In the genomic region with DNA sequence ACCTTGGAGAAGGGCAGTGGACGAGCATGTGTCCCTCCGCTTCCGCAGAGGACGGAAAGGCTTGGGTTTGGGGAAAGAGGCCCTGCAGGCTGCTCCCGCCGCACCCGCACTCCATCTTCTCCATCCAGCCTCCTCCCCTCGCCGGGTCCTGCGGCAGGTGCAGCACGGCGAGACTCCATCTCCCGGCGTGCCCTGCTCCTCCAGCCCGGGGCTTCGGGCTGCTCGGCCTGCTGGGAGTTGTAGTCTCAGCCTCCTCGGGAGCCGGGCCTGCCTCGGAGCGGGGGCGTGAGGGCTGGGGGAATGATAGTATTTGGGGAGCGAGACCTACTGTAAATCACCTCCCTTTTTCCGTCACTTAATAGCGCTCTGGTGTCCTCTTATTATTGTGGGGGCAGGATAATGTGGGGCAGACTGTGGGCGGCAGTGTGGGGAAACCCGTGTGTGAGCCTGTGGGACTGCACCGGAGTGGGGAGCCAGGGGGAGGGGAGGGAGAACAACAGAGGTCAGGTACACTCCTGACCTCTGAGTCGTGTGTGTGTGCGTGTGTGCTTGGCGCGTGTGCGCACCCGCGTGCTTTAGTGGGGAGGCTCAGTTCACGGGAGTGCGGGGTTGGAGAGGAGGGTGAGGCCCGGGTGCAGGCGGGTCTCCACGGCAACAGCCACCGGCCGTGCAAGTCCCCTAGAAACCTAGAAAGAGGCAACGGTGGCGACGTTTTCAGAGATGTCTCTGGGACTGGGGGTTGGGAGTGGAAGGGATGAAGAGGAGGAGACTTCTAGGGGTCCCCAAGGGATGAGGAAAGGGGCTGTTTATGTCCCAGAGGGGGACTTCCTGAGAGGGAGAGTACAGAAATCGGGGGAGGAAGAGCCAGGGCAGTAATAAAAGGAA, we compare ENCODE assay signal across 8 cellular contexts. TPM values are rescaled to one million over a fixed set of nuclear protein-coding genes. Genes with fewer than 3 reads are reported as not detected.
DNase-seq lines count a peak whose midpoint lies in the region; ATAC-seq and TF ChIP-seq lines count a peak whose summit lies in the region.

No MANE protein-coding gene starts in this region.

- ATAC-seq in HG03097 (IDR thresholded peaks at IDR 0.05; ENCODE audit: low FRiP score, unreplicated experiment) (peak; percentile 74), left lung (peak; percentile 98)

- H3K4me3 ChIP-seq in coronary artery = peak overlapping the region; percentile 79
- H3K4me3 ChIP-seq in left lung = peak overlapping the region; percentile 52 to 69

- H3K27me3 ChIP-seq in left lung = peaks cover 24 to 88% of the 10 kb centered on the region in 2 donors

- no peaks in the 10 kb centered on the region for H3K36me3 Mint-ChIP-seq in activated CD4-positive, alpha-beta T cell treated with anti-CD3 and anti-CD28 coated beads, Interleukin-2, amount 10 ng/mL, durations not matched to agents 24 days and 14 days (ENCODE audit: low read depth)

- H3K27ac ChIP-seq in coronary artery (peak overlapping the region; percentile 17 to 49), left lung (peak overlapping the region in 1 of 2 donors; percentile 41)

- peaks cover 26% of the 10 kb centered on the region for H3K27me3 Mint-ChIP-seq in activated CD4-positive, alpha-beta T cell treated with anti-CD3 and anti-CD28 coated beads, Interleukin-2, amount 10 ng/mL, durations not matched to agents 24 days and 14 days

- no peaks in the 10 kb centered on the region for H3K36me3 ChIP-seq in left lung

- peaks cover 30% of the 10 kb centered on the region for H3K4me1 Mint-ChIP-seq in activated CD4-positive, alpha-beta T cell treated with anti-CD3 and anti-CD28 coated beads, Interleukin-2, amount 10 ng/mL, durations not matched to agents 24 days and 14 days

- peak; percentile 46 for DNase-seq in SKM-1 treated with dmso at 0.1 percent for 144 hours (lab: John Stamatoyannopoulos, UW; ENCODE audit: unreplicated experiment)
- no peak for DNase-seq in SKM-1 (lab: John Stamatoyannopoulos, UW; ENCODE audit: unreplicated experiment)
- DNase-seq in NCI-H226 = peak; percentile 70
- peak; percentile 94 for DNase-seq in activated CD4-positive, alpha-beta T cell treated with anti-CD3 and anti-CD28 coated beads, Interleukin-2, amount 10 ng/mL, durations not matched to agents 24 days and 14 days
- DNase-seq in coronary artery (ENCODE audit: low spot score) = peak; percentile 81
- peak; percentile 86 to 95 for DNase-seq in left lung
- DNase-seq in stimulated activated CD4-positive, alpha-beta T cell treated with anti-CD3 and anti-CD28 coated beads, Interleukin-2, amount 100 ng/mL, for 4 hours (ENCODE audit: low read depth) = peak; percentile 77

- H3K9me3 Mint-ChIP-seq in activated CD4-positive, alpha-beta T cell treated with anti-CD3 and anti-CD28 coated beads, Interleukin-2, amount 10 ng/mL, durations not matched to agents 24 days and 14 days = no peaks in the 10 kb centered on the region

- no peaks in the 10 kb centered on the region for H3K9me3 ChIP-seq in left lung

- H3K4me1 ChIP-seq in left lung = peaks cover 0 to 19% of the 10 kb centered on the region in 2 donors

- TF ChIP-seq CTCF in coronary artery (IDR thresholded peaks at IDR 0.05) = no peak
- no peak for TF ChIP-seq CTCF in left lung (IDR thresholded peaks at IDR 0.05)

- peak overlapping the region; percentile 82 for H3K4me3 Mint-ChIP-seq in activated CD4-positive, alpha-beta T cell treated with anti-CD3 and anti-CD28 coated beads, Interleukin-2, amount 10 ng/mL, durations not matched to agents 24 days and 14 days

- intact Hi-C loops in activated CD4-positive, alpha-beta T cell treated with anti-CD3 and anti-CD28 coated beads, Interleukin-2, amount 10 ng/mL, durations not matched to agents 24 days and 14 days (cut with micrococcal nuclease) = loop anchor here (1.0 to 5.0 kb wide), 2 partner anchors 23 to 75 kb away; a partner anchor contains a TSS
- intact Hi-C loops in left lung (cut with DNase I) = no loop called here

- peak overlapping the region; percentile 91 for H3K27ac Mint-ChIP-seq in activated CD4-positive, alpha-beta T cell treated with anti-CD3 and anti-CD28 coated beads, Interleukin-2, amount 10 ng/mL, durations not matched to agents 24 days and 14 days

RNA-seq across cellular contexts. Expression of a gene that starts 4.1 kb away (rescaled TPM):
- total RNA-seq in activated CD4-positive, alpha-beta T cell treated with anti-CD3 and anti-CD28 coated beads, Interleukin-2, amount 10 ng/mL, durations not matched to agents 24 days and 14 days = 0.62 and 0.72 TPM in 2 replicates
- total RNA-seq in left lung = under 1 TPM; 0.08 to 0.26 TPM

RNA-seq across cellular contexts. Expression of a gene that starts 18.1 kb away (rescaled TPM):
- 78.9 and 79.6 TPM in 2 replicates for total RNA-seq in activated CD4-positive, alpha-beta T cell treated with anti-CD3 and anti-CD28 coated beads, Interleukin-2, amount 10 ng/mL, durations not matched to agents 24 days and 14 days
- total RNA-seq in left lung = 10 to 100 TPM; 47.3 to 49.6 TPM

RNA-seq across cellular contexts. Expression of a gene that starts 50.7 kb away (rescaled TPM):
- total RNA-seq in activated CD4-positive, alpha-beta T cell treated with anti-CD3 and anti-CD28 coated beads, Interleukin-2, amount 10 ng/mL, durations not matched to agents 24 days and 14 days = not detected in 2 replicates
- total RNA-seq in left lung = not detected
